In genomic region chr13:113106666-113107065, GRCh38 we compare ENCODE assay signal across 1 cellular context.
TF ChIP-seq lines count a peak whose summit lies in the region.

No MANE protein-coding gene starts in this region.

TF ChIP-seq in H1, 55 proteins besides CTCF, POLR2A, EP300 and RAD21:
- no peak for TF ChIP-seq CHD1 (IDR thresholded peaks at IDR 0.05; ENCODE audit: low read depth, low read length)
- TF ChIP-seq POLR2AphosphoS5 (IDR thresholded peaks at IDR 0.05; ENCODE audit: low read depth, low read length): no peak
- no peak for TF ChIP-seq ATF3 (IDR thresholded peaks at IDR 0.05; ENCODE audit: insufficient read depth, low read depth, low read length)
- TF ChIP-seq, protein P1, sequence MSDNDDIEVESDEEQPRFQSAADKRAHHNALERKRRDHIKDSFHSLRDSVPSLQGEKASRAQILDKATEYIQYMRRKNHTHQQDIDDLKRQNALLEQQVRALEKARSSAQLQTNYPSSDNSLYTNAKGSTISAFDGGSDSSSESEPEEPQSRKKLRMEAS (IDR thresholded peaks at IDR 0.05): no peak
- TF ChIP-seq, protein P2, sequence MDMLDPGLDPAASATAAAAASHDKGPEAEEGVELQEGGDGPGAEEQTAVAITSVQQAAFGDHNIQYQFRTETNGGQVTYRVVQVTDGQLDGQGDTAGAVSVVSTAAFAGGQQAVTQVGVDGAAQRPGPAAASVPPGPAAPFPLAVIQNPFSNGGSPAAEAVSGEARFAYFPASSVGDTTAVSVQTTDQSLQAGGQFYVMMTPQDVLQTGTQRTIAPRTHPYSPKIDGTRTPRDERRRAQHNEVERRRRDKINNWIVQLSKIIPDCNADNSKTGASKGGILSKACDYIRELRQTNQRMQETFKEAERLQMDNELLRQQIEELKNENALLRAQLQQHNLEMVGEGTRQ (IDR thresholded peaks at IDR 0.05; ENCODE audit: low read length): no peak
- no peak for TF ChIP-seq CBX8 (IDR thresholded peaks at IDR 0.05; ENCODE audit: borderline replicate concordance, low read depth, low read length)
- TF ChIP-seq EGR1 (IDR thresholded peaks at IDR 0.05; ENCODE audit: borderline replicate concordance, low read depth, low read length): no peak
- no peak for TF ChIP-seq ZNF274 (IDR thresholded peaks at IDR 0.05; ENCODE audit: borderline replicate concordance, extremely low read depth, low read length)
- no peak for TF ChIP-seq RFX5 (IDR thresholded peaks at IDR 0.05; ENCODE audit: borderline replicate concordance, low read depth, low read length)
- TF ChIP-seq, protein P3, sequence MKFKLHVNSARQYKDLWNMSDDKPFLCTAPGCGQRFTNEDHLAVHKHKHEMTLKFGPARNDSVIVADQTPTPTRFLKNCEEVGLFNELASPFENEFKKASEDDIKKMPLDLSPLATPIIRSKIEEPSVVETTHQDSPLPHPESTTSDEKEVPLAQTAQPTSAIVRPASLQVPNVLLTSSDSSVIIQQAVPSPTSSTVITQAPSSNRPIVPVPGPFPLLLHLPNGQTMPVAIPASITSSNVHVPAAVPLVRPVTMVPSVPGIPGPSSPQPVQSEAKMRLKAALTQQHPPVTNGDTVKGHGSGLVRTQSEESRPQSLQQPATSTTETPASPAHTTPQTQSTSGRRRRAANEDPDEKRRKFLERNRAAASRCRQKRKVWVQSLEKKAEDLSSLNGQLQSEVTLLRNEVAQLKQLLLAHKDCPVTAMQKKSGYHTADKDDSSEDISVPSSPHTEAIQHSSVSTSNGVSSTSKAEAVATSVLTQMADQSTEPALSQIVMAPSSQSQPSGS (IDR thresholded peaks at IDR 0.05; ENCODE audit: low read length): no peak
- no peak for TF ChIP-seq CHD2 (IDR thresholded peaks at IDR 0.05; ENCODE audit: low read length)
- no peak for TF ChIP-seq CREB1 (IDR thresholded peaks at IDR 0.05)
- no peak for TF ChIP-seq SP1 (IDR thresholded peaks at IDR 0.05; ENCODE audit: low read depth, low read length)
- no peak for TF ChIP-seq KDM1A (IDR thresholded peaks at IDR 0.05; ENCODE audit: borderline replicate concordance, low read length)
- no peak for TF ChIP-seq EZH2 (IDR thresholded peaks at IDR 0.05; ENCODE audit: low read depth, low read length, severe bottlenecking)
- no peak for TF ChIP-seq NANOG (IDR thresholded peaks at IDR 0.05; ENCODE audit: insufficient read depth, low read depth, low read length, poor library complexity, severe bottlenecking)
- TF ChIP-seq TAF1 (IDR thresholded peaks at IDR 0.05; ENCODE audit: low read depth, low read length): no peak
- TF ChIP-seq RXRA (IDR thresholded peaks at IDR 0.05; ENCODE audit: insufficient read depth, low read depth, low read length): no peak
- no peak for TF ChIP-seq SIN3A (conservative IDR thresholded peaks at IDR 0.05 in 1 of 2, IDR thresholded peaks at IDR 0.05 in 1 of 2; ENCODE audit: low read depth in 1 of 2, low read length in 2 of 2)
- no peak for TF ChIP-seq TEAD4 (IDR thresholded peaks at IDR 0.05; ENCODE audit: low read depth, low read length)
